ENCODE assay signal across 1 cellular context in the genomic region with DNA sequence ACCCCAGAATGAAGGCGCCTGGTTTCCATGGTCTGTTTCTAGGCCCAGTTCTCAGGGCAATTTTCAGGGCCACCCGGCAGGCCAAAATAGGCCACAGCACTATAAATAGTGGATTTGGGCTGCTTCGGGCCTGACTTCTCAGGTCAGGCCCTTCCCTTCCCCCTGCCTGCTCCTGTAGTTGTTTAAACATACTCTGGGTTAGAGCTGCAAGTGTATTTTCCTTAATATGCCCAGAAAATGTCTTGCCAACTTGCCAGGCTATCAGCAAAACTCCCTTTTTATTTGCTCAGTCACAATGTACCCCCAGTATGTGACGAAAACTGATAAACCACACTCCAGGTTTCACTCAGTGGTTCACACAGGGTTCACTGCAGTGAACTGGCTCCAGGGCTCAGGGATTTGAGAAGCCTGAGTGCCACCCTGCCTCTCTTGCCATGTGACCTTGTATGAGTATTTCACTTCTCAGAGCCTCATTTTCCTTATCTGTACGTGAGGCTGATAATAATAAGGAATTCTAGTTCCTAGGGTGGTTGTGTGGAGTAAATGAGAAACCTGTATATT.
TF ChIP-seq lines count a peak whose summit lies in the region.

No MANE protein-coding gene starts in this region.

TF ChIP-seq in GM12878, 131 proteins besides CTCF, POLR2A, EP300 and RAD21 (continued from another document):
- TF ChIP-seq, protein P1, sequence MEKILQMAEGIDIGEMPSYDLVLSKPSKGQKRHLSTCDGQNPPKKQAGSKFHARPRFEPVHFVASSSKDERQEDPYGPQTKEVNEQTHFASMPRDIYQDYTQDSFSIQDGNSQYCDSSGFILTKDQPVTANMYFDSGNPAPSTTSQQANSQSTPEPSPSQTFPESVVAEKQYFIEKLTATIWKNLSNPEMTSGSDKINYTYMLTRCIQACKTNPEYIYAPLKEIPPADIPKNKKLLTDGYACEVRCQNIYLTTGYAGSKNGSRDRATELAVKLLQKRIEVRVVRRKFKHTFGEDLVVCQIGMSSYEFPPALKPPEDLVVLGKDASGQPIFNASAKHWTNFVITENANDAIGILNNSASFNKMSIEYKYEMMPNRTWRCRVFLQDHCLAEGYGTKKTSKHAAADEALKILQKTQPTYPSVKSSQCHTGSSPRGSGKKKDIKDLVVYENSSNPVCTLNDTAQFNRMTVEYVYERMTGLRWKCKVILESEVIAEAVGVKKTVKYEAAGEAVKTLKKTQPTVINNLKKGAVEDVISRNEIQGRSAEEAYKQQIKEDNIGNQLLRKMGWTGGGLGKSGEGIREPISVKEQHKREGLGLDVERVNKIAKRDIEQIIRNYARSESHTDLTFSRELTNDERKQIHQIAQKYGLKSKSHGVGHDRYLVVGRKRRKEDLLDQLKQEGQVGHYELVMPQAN (conservative IDR thresholded peaks at IDR 0.05): no peak
- TF ChIP-seq ATF7 (IDR thresholded peaks at IDR 0.05; ENCODE audit: low read depth) (no peak), DPF2 (IDR thresholded peaks at IDR 0.05) (peak; percentile 64; the same call in 1 of the 2 replicates), PAX8 (IDR thresholded peaks at IDR 0.05) (no peak), TAF1 (IDR thresholded peaks at IDR 0.05; ENCODE audit: borderline replicate concordance, low read depth, low read length) (no peak), ESRRA (IDR thresholded peaks at IDR 0.05; ENCODE audit: low read length) (no peak), PAX5 (IDR thresholded peaks at IDR 0.05; ENCODE audit: borderline replicate concordance, low read depth, low read length) (0 out of 2 replicates have a peak, but pooled peaks have one; percentile 10), BHLHE40 (IDR thresholded peaks at IDR 0.05; ENCODE audit: borderline replicate concordance in 1 of 2, low read depth in 2 of 2, low read length in 1 of 2) (peak in 1 of 2 experiments; percentile 12; a peak in 1 of 4 replicates), EED (IDR thresholded peaks at IDR 0.05; ENCODE audit: low read depth) (no peak), RAD51 (IDR thresholded peaks at IDR 0.05) (peak; percentile 68; the same call in 1 of the 2 replicates), MTA2 (IDR thresholded peaks at IDR 0.05; ENCODE audit: low read depth) (peak; percentile 69; the same call in 1 of the 2 replicates), ASH2L (IDR thresholded peaks at IDR 0.05; ENCODE audit: borderline replicate concordance, low read depth) (no peak), IKZF1 (conservative IDR thresholded peaks at IDR 0.05) (peak; percentile 70), JUND (IDR thresholded peaks at IDR 0.05; ENCODE audit: low read depth, low read length) (no peak), BMI1 (IDR thresholded peaks at IDR 0.05; ENCODE audit: borderline replicate concordance) (no peak), IRF4 (IDR thresholded peaks at IDR 0.05; ENCODE audit: low read depth, low read length) (0 out of 2 replicates have a peak, but pooled peaks have one; percentile 37), NBN (IDR thresholded peaks at IDR 0.05) (0 out of 2 replicates have a peak, but pooled peaks have one; percentile 29), HDAC2 (IDR thresholded peaks at IDR 0.05) (no peak)
- TF ChIP-seq, protein P2, sequence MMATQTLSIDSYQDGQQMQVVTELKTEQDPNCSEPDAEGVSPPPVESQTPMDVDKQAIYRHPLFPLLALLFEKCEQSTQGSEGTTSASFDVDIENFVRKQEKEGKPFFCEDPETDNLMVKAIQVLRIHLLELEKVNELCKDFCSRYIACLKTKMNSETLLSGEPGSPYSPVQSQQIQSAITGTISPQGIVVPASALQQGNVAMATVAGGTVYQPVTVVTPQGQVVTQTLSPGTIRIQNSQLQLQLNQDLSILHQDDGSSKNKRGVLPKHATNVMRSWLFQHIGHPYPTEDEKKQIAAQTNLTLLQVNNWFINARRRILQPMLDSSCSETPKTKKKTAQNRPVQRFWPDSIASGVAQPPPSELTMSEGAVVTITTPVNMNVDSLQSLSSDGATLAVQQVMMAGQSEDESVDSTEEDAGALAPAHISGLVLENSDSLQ (IDR thresholded peaks at IDR 0.05): 0 out of 2 replicates have a peak, but pooled peaks have one; percentile 23
- TF ChIP-seq, protein P3, sequence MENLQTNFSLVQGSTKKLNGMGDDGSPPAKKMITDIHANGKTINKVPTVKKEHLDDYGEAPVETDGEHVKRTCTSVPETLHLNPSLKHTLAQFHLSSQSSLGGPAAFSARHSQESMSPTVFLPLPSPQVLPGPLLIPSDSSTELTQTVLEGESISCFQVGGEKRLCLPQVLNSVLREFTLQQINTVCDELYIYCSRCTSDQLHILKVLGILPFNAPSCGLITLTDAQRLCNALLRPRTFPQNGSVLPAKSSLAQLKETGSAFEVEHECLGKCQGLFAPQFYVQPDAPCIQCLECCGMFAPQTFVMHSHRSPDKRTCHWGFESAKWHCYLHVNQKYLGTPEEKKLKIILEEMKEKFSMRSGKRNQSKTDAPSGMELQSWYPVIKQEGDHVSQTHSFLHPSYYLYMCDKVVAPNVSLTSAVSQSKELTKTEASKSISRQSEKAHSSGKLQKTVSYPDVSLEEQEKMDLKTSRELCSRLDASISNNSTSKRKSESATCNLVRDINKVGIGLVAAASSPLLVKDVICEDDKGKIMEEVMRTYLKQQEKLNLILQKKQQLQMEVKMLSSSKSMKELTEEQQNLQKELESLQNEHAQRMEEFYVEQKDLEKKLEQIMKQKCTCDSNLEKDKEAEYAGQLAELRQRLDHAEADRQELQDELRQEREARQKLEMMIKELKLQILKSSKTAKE (IDR thresholded peaks at IDR 0.05; ENCODE audit: low read depth, poor library complexity, severe bottlenecking): peak; percentile 15
- TF ChIP-seq, protein P4, sequence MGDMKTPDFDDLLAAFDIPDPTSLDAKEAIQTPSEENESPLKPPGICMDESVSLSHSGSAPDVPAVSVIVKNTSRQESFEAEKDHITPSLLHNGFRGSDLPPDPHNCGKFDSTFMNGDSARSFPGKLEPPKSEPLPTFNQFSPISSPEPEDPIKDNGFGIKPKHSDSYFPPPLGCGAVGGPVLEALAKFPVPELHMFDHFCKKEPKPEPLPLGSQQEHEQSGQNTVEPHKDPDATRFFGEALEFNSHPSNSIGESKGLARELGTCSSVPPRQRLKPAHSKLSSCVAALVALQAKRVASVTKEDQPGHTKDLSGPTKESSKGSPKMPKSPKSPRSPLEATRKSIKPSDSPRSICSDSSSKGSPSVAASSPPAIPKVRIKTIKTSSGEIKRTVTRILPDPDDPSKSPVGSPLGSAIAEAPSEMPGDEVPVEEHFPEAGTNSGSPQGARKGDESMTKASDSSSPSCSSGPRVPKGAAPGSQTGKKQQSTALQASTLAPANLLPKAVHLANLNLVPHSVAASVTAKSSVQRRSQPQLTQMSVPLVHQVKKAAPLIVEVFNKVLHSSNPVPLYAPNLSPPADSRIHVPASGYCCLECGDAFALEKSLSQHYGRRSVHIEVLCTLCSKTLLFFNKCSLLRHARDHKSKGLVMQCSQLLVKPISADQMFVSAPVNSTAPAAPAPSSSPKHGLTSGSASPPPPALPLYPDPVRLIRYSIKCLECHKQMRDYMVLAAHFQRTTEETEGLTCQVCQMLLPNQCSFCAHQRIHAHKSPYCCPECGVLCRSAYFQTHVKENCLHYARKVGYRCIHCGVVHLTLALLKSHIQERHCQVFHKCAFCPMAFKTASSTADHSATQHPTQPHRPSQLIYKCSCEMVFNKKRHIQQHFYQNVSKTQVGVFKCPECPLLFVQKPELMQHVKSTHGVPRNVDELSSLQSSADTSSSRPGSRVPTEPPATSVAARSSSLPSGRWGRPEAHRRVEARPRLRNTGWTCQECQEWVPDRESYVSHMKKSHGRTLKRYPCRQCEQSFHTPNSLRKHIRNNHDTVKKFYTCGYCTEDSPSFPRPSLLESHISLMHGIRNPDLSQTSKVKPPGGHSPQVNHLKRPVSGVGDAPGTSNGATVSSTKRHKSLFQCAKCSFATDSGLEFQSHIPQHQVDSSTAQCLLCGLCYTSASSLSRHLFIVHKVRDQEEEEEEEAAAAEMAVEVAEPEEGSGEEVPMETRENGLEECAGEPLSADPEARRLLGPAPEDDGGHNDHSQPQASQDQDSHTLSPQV (IDR thresholded peaks at IDR 0.05): no peak
- TF ChIP-seq, protein P5, sequence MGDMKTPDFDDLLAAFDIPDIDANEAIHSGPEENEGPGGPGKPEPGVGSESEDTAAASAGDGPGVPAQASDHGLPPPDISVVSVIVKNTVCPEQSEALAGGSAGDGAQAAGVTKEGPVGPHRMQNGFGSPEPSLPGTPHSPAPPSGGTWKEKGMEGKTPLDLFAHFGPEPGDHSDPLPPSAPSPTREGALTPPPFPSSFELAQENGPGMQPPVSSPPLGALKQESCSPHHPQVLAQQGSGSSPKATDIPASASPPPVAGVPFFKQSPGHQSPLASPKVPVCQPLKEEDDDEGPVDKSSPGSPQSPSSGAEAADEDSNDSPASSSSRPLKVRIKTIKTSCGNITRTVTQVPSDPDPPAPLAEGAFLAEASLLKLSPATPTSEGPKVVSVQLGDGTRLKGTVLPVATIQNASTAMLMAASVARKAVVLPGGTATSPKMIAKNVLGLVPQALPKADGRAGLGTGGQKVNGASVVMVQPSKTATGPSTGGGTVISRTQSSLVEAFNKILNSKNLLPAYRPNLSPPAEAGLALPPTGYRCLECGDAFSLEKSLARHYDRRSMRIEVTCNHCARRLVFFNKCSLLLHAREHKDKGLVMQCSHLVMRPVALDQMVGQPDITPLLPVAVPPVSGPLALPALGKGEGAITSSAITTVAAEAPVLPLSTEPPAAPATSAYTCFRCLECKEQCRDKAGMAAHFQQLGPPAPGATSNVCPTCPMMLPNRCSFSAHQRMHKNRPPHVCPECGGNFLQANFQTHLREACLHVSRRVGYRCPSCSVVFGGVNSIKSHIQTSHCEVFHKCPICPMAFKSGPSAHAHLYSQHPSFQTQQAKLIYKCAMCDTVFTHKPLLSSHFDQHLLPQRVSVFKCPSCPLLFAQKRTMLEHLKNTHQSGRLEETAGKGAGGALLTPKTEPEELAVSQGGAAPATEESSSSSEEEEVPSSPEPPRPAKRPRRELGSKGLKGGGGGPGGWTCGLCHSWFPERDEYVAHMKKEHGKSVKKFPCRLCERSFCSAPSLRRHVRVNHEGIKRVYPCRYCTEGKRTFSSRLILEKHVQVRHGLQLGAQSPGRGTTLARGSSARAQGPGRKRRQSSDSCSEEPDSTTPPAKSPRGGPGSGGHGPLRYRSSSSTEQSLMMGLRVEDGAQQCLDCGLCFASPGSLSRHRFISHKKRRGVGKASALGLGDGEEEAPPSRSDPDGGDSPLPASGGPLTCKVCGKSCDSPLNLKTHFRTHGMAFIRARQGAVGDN (IDR thresholded peaks at IDR 0.05): peak; percentile 52; the same call in 1 of the 2 replicates
- TF ChIP-seq, protein P6, sequence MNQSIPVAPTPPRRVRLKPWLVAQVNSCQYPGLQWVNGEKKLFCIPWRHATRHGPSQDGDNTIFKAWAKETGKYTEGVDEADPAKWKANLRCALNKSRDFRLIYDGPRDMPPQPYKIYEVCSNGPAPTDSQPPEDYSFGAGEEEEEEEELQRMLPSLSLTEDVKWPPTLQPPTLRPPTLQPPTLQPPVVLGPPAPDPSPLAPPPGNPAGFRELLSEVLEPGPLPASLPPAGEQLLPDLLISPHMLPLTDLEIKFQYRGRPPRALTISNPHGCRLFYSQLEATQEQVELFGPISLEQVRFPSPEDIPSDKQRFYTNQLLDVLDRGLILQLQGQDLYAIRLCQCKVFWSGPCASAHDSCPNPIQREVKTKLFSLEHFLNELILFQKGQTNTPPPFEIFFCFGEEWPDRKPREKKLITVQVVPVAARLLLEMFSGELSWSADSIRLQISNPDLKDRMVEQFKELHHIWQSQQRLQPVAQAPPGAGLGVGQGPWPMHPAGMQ (IDR thresholded peaks at IDR 0.05; ENCODE audit: borderline replicate concordance): no peak
- TF ChIP-seq, protein P7, sequence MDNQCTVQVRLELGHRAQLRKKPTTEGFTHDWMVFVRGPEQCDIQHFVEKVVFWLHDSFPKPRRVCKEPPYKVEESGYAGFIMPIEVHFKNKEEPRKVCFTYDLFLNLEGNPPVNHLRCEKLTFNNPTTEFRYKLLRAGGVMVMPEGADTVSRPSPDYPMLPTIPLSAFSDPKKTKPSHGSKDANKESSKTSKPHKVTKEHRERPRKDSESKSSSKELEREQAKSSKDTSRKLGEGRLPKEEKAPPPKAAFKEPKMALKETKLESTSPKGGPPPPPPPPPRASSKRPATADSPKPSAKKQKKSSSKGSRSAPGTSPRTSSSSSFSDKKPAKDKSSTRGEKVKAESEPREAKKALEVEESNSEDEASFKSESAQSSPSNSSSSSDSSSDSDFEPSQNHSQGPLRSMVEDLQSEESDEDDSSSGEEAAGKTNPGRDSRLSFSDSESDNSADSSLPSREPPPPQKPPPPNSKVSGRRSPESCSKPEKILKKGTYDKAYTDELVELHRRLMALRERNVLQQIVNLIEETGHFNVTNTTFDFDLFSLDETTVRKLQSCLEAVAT (IDR thresholded peaks at IDR 0.05): no peak
TF ChIP-seq in GM12878: peak in this region for 16.
